ENCODE assay signal across 8 cellular contexts in genomic region chr4:153521995-153522799, GRCh38. TPM values are rescaled to one million over a fixed set of nuclear protein-coding genes. Genes with fewer than 3 reads are reported as not detected.
A peak's percentile ranks its signal among the peaks of the same experiment; 100 is the strongest.
DNase-seq lines count a peak whose midpoint lies in the region; ATAC-seq and TF ChIP-seq lines count a peak whose summit lies in the region.

No MANE protein-coding gene starts in this region.

- H2AK5ac ChIP-seq in neuronal stem cell (ENCODE audit: low read depth, low read length), result no peak overlapping the region

- intact Hi-C loops in activated CD4-positive, alpha-beta memory T cell treated with anti-CD3 and anti-CD28 coated beads for 36 hours (cut with micrococcal nuclease), result loop anchor here (1.0 to 10.0 kb wide), 5 partner anchors 25 to 177 kb away; partner anchors contain the start of gene MND1
- intact Hi-C loops in Right ventricle myocardium inferior (cut with DNase I) (no loop called here), left lung (cut with DNase I) (no loop called here)

- H3K4me1 ChIP-seq in neuronal stem cell (ENCODE audit: control insufficient read depth in 2 of 2, insufficient read depth in 1 of 2, low read depth in 1 of 2, low read length in 2 of 2) (peaks cover 10% of the 10 kb centered on the region in 2 donors), left lung (peaks cover 7 to 81% of the 10 kb centered on the region in 2 donors)

- H3K27ac ChIP-seq in neuronal stem cell (replicated peaks; ENCODE audit: low read length) (peak overlapping the region; percentile 31), left lung (peak overlapping the region in 1 of 2 donors; percentile 60)

- H3K18ac ChIP-seq in neuronal stem cell (ENCODE audit: low read length), result no peak overlapping the region

- H3K9ac ChIP-seq in neuronal stem cell (ENCODE audit: low read depth, low read length, poor library complexity), result no peak overlapping the region

- H3K9me3 Mint-ChIP-seq in activated CD4-positive, alpha-beta memory T cell treated with anti-CD3 and anti-CD28 coated beads for 36 hours, result peaks cover 3% of the 10 kb centered on the region

- peak; percentile 30 for ATAC-seq in GM19351 (IDR thresholded peaks at IDR 0.05; ENCODE audit: unreplicated experiment)
- ATAC-seq in HG03342 (IDR thresholded peaks at IDR 0.05; ENCODE audit: unreplicated experiment), result peak; percentile 26
- ATAC-seq in Right ventricle myocardium inferior, result no peak
- ATAC-seq in left lung, result no peak

- no peak overlapping the region for H3K4ac ChIP-seq in neuronal stem cell (ENCODE audit: low read length)

- no CpG with 5 or more reads among the region's 17 CpGs for WGBS in neuronal stem cell (ENCODE audit: extremely low coverage in 2 of 2, insufficient read length in 2 of 2, insufficient replicate concordance in 1 of 2), 2 donors

- H2BK5ac ChIP-seq in neuronal stem cell (ENCODE audit: low read length), result no peak overlapping the region

- peaks cover 3% of the 10 kb centered on the region for H3K79me1 ChIP-seq in neuronal stem cell (ENCODE audit: low read depth, low read length)

- CTCF ChIA-PET in activated CD4-positive, alpha-beta memory T cell treated with anti-CD3 and anti-CD28 coated beads for 36 hours (lab: Charles Lee), result interaction anchor here (1.0 to 4.1 kb wide), 5 partner anchors 9 to 56 kb away, joined by 3 to 14 read pairs (median 4); partner anchors contain the start of gene TMEM131L

- no peak overlapping the region for H2AFZ ChIP-seq in neuronal stem cell (ENCODE audit: low read length)

- no peak overlapping the region for H3K4me2 ChIP-seq in neuronal stem cell (ENCODE audit: insufficient read depth, low read length, poor library complexity, severe bottlenecking)

- H3K27ac Mint-ChIP-seq in activated CD4-positive, alpha-beta memory T cell treated with anti-CD3 and anti-CD28 coated beads for 36 hours, result peak overlapping the region; percentile 96

- no peak overlapping the region for H4K91ac ChIP-seq in neuronal stem cell (ENCODE audit: low read depth, low read length, poor library complexity)

- H2BK120ac ChIP-seq in neuronal stem cell (ENCODE audit: low read depth, low read length), result no peak overlapping the region

- H3K4me1 Mint-ChIP-seq in activated CD4-positive, alpha-beta memory T cell treated with anti-CD3 and anti-CD28 coated beads for 36 hours (ENCODE audit: low read depth), result peaks cover 91% of the 10 kb centered on the region

- no peak overlapping the region for H3K14ac ChIP-seq in neuronal stem cell (ENCODE audit: low read length)

- H3K36me3 Mint-ChIP-seq in activated CD4-positive, alpha-beta memory T cell treated with anti-CD3 and anti-CD28 coated beads for 36 hours, result peaks cover 9% of the 10 kb centered on the region

- H3K9me3 ChIP-seq in neuronal stem cell (replicated peaks in 1 of 2; ENCODE audit: control insufficient read depth in 2 of 2, insufficient read depth in 1 of 2, low read depth in 1 of 2, low read length in 2 of 2) (peaks cover 0 to 4% of the 10 kb centered on the region in 2 donors), left lung (no peaks in the 10 kb centered on the region)

- H3K36me3 ChIP-seq in neuronal stem cell (replicated peaks in 1 of 2; ENCODE audit: control insufficient read depth in 2 of 2, insufficient read depth in 2 of 2, low read length in 2 of 2) (peaks cover 0 to under 1% of the 10 kb centered on the region in 2 donors), left lung (no peaks in the 10 kb centered on the region)

- no peak for TF ChIP-seq CTCF in left lung (IDR thresholded peaks at IDR 0.05)

- peak overlapping the region; percentile 67 for H3K4me3 Mint-ChIP-seq in activated CD4-positive, alpha-beta memory T cell treated with anti-CD3 and anti-CD28 coated beads for 36 hours

- H3K4me3 ChIP-seq in neuronal stem cell (ENCODE audit: low read length in 2 of 2) (no peak overlapping the region), left lung (no peak overlapping the region)

- H4K8ac ChIP-seq in neuronal stem cell (ENCODE audit: low read depth, low read length), result no peak overlapping the region

- no peak overlapping the region for H3K23ac ChIP-seq in neuronal stem cell (ENCODE audit: low read depth, low read length, poor library complexity)

- no peak overlapping the region for H2BK12ac ChIP-seq in neuronal stem cell (ENCODE audit: low read length)

- POLR2A ChIA-PET in activated CD4-positive, alpha-beta memory T cell treated with anti-CD3 and anti-CD28 coated beads for 36 hours (lab: Charles Lee), result interaction anchor here (0.9 to 2.5 kb wide), 10 partner anchors 9 to 56 kb away, joined by 3 to 18 read pairs (median 5); partner anchors contain the start of gene TMEM131L

- no peak overlapping the region for H2BK15ac ChIP-seq in neuronal stem cell (ENCODE audit: low read length)

- H3K27me3 ChIP-seq in neuronal stem cell (ENCODE audit: control insufficient read depth in 3 of 3, insufficient read depth in 3 of 3, low read depth in 1 of 3, low read length in 3 of 3) (no peaks in the 10 kb centered on the region), left lung (no peaks in the 10 kb centered on the region)

- no peaks in the 10 kb centered on the region for H3K27me3 Mint-ChIP-seq in activated CD4-positive, alpha-beta memory T cell treated with anti-CD3 and anti-CD28 coated beads for 36 hours

- DNase-seq in activated CD4-positive, alpha-beta memory T cell treated with anti-CD3 and anti-CD28 coated beads for 36 hours, result peak; percentile 80
- DNase-seq in neuronal stem cell (ENCODE audit: low spot score) (no peak), RPMI8226 (no peak), Right ventricle myocardium inferior (ENCODE audit: missing footprints) (no peak), left lung (no peak), NCI-H2107 treated with DMSO at 0.1 percent for 48 hours (lab: John Stamatoyannopoulos, UW; ENCODE audit: unreplicated experiment) (no peak)

RNA-seq across cellular contexts. Expression of gene TMEM131L, which starts 56.0 kb away (rescaled TPM):
- total RNA-seq in activated CD4-positive, alpha-beta memory T cell treated with anti-CD3 and anti-CD28 coated beads for 36 hours, result 10 to 100 TPM; 32.7 to 33.3 TPM
- polyA plus RNA-seq in neuronal stem cell (2013, experiment 1 of 2), result 10.3 TPM
- polyA plus RNA-seq in neuronal stem cell (2013, experiment 2 of 2), result 10.2 TPM
- total RNA-seq in Right ventricle myocardium inferior, result 14.4 TPM
- 10 to 100 TPM; 17.6 to 20.2 TPM for total RNA-seq in left lung

Comparison
In these comparisons a context has a peak if more than half of its experiments do, and no peak if none do; other contexts are left out.
1. ATAC-seq: peak in GM19351 (single experiment) and HG03342 (single experiment); none in Right ventricle myocardium inferior (single experiment) and left lung (single experiment).